Comparison of ENCODE assay signal across 8 cellular contexts in genomic region chr1:149917590-149918144, GRCh38. TPM values are rescaled to one million over a fixed set of nuclear protein-coding genes. Genes with fewer than 3 reads are reported as not detected.
DNase-seq lines count a peak whose midpoint lies in the region; ATAC-seq, FAIRE-seq and TF ChIP-seq lines count a peak whose summit lies in the region.

Gene SV2A, minus strand, starts transcription at chr1:149917844. Its CDS starts 4,004 bp downstream, at chr1:149913840.

- no peak for TF ChIP-seq CTCF in D721Med (IDR thresholded peaks at IDR 0.05; ENCODE audit: insufficient read depth, missing control alignments)

- no peak for FAIRE-seq in D721Med (lab: Jason Lieb, UNC)

- intact Hi-C loops in left colon (cut with DNase I, micrococcal nuclease), result no loop called here

- ATAC-seq in left colon (peak; percentile 7), HG02970 (IDR thresholded peaks at IDR 0.05; ENCODE audit: low FRiP score, unreplicated experiment) (no peak)

- DNase-seq in D721Med (ENCODE audit: insufficient read length, low spot score) (peak; percentile 87), NCI-H1105 (lab: John Stamatoyannopoulos, UW) (peak; percentile 80), T1000 (lab: John Stamatoyannopoulos, UW) (peak; percentile 44), cerebellar nuclear complex (lab: John Stamatoyannopoulos, UW) (peak; percentile 5 to 52), left colon (peak in 1 of 2 donors; percentile 35), RKO (ENCODE audit: low spot score) (no peak)
- DNase-seq in stimulated activated CD4-positive, alpha-beta T cell treated with anti-CD3 and anti-CD28 coated beads, Interleukin-4, amount 100 ng/mL, for 48 hours (ENCODE audit: low read depth in 2 of 2), result peak; percentile 34 to 46

RNA-seq across cellular contexts. Expression of gene SV2A, which starts in this region (rescaled TPM):
- 1 to 10 TPM; 1.1 to 1.4 TPM for total RNA-seq in left colon
